ENCODE assay signal across 12 cellular contexts in the genomic region with DNA sequence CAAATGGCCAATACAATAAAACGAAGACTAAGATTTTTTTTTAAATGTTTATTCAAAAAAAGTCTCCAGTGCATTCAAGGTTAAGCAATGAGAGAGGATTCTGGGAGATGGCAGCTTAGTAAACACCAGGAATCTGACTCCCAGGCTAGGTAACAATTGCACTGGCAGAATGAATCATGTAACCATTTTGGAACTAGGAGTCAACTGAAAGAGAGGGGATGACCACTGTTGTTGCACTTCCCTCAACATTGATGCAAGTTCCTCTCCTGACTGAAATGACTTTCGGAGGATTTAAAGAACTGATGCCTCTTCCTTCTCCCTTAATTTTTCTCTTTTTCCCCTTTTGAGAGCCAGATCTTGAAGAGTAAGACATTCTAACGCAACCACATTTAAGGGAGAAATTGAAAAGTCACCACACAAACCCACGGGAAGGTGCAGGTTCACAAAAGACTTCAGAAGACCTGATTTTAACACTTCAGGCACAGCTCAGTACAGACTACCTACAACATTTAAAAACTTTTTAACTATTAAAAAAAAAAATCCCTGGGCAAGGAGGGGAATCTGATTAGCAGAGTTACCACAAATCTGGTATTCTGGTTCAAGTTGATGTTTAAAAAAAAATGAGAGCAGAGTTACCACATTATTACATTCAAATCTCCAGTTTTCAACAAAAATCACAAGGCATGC. TPM values are rescaled to one million over a fixed set of nuclear protein-coding genes. Genes with fewer than 3 reads are reported as not detected.
DNase-seq lines count a peak whose midpoint lies in the region; ATAC-seq and TF ChIP-seq lines count a peak whose summit lies in the region.
"Had no signal": no experiment of that assay in that cellular context is flagged by ENCODE, and none has a peak within 500 bp of the region (broad histone marks: within the 10 kb centered on the region; RNA-seq: fewer than 3 reads in every experiment).

No MANE protein-coding gene starts in this region.

- peaks cover 11% of the 10 kb centered on the region for H3K79me1 ChIP-seq in mesenchymal stem cell (replicated peaks; ENCODE audit: low read length, poor library complexity, severe bottlenecking)

- no peak for TF ChIP-seq EP300 in esophagus muscularis mucosa (IDR thresholded peaks at IDR 0.05)

- BruUV-seq in mammary epithelial cell (replicated peaks; lab: Mats Ljungman, UMichigan): no TSS peak

- no peak overlapping the region for H2AFZ ChIP-seq in mammary epithelial cell (ENCODE audit: low read depth, low read length)
- no peak overlapping the region for H2AFZ ChIP-seq in mesenchymal stem cell (ENCODE audit: low read depth, low read length)

- WGBS in mammary epithelial cell (ENCODE audit: low coverage, missing lambda C conversion rate): 94% methylated on average over 4 of the region's 4 CpGs
- 97% methylated on average over 3 of the region's 4 CpGs for WGBS in mesenchymal stem cell
- 80% methylated on average over 4 of the region's 4 CpGs for WGBS in esophagus muscularis mucosa

- no peaks in the 10 kb centered on the region for H3K9me3 Mint-ChIP-seq in CD14-positive monocyte
- H3K9me3 Mint-ChIP-seq: activated naive CD4-positive, alpha-beta T cell treated with anti-CD3 and anti-CD28 coated beads for 36 hours; CD8-positive, alpha-beta memory T cell had no signal

- H2BK15ac ChIP-seq in mesenchymal stem cell (ENCODE audit: low read depth, poor library complexity, severe bottlenecking): no peak overlapping the region

- no peak overlapping the region for H3K18ac ChIP-seq in mesenchymal stem cell (ENCODE audit: low read depth in 1 of 2, low read length in 2 of 2)

- H3K4me3 Mint-ChIP-seq in CD14-positive monocyte: peak overlapping the region; percentile 0 to 83
- H3K4me3 Mint-ChIP-seq: activated naive CD4-positive, alpha-beta T cell treated with anti-CD3 and anti-CD28 coated beads for 36 hours; CD8-positive, alpha-beta memory T cell had no signal

- H3K9ac ChIP-seq in mammary epithelial cell (ENCODE audit: insufficient read depth, low read length): no peak overlapping the region
- H3K9ac ChIP-seq in mesenchymal stem cell (ENCODE audit: low read length): no peak overlapping the region

- DNase-seq in CD14-positive monocyte (ENCODE audit: low spot score) (no peak), KBM-7 (peak; percentile 34), mammary epithelial cell (peak; percentile 29), mesenchymal stem cell (peak; percentile 14), esophagus muscularis mucosa (ENCODE audit: extremely low spot score) (no peak), AG08396 (ENCODE audit: low spot score) (no peak)
- no peak for DNase-seq in stimulated activated CD4-positive, alpha-beta T cell treated with anti-CD3 and anti-CD28 coated beads, Interleukin-2, amount 100 ng/mL, for 24 hours
- DNase-seq: activated CD4-positive, alpha-beta T cell treated with anti-CD3 and anti-CD28 coated beads for 4 hours; activated naive CD4-positive, alpha-beta T cell treated with anti-CD3 and anti-CD28 coated beads for 36 hours; CD8-positive, alpha-beta memory T cell; stimulated activated CD4-positive, alpha-beta T cell treated with anti-CD3 and anti-CD28 coated beads, Interleukin-1b, Interleukin-23, amount 100 ng/mL, for 48 hours had no signal

- CTCF ChIA-PET in mammary epithelial cell (lab: Charles Lee; ENCODE audit: low non-redundant PET): no interaction called here

- H3K4me3 ChIP-seq in mammary epithelial cell (replicated peaks in 1 of 3; ENCODE audit: insufficient read depth in 1 of 3, low read depth in 2 of 3, low read length in 3 of 3) (no peak overlapping the region), mesenchymal stem cell (ENCODE audit: insufficient read depth in 1 of 2, low read depth in 1 of 2, low read length in 2 of 2) (no peak overlapping the region), esophagus muscularis mucosa (no peak overlapping the region)

- H3K36me3 ChIP-seq in mammary epithelial cell (ENCODE audit: insufficient read depth, low read length) (no peaks in the 10 kb centered on the region), mesenchymal stem cell (ENCODE audit: control insufficient read depth in 1 of 2, insufficient read depth in 2 of 2, low read depth in 1 of 2, low read length in 2 of 2) (peaks cover 0 to 10% of the 10 kb centered on the region in 2 experiments), esophagus muscularis mucosa (peaks cover 0 to 24% (median 3%) of the 10 kb centered on the region in 4 donors)

- in situ Hi-C loops in KBM-7 (cut with MboI; ENCODE audit: low pct_unique_long_range_greater_than_20kb, low sequenced_read_pairs): no loop called here
- in situ Hi-C loops in mammary epithelial cell (cut with MboI; ENCODE audit: low sequenced_read_pairs in 2 of 2): no loop called here

- TF ChIP-seq POLR2A in esophagus muscularis mucosa (IDR thresholded peaks at IDR 0.05; ENCODE audit: low read depth): no peak

- H3K4me1 Mint-ChIP-seq in CD14-positive monocyte: peaks cover 36% of the 10 kb centered on the region

- TF ChIP-seq CTCF in CD14-positive monocyte (IDR thresholded peaks at IDR 0.05) (no peak), mammary epithelial cell (conservative IDR thresholded peaks at IDR 0.05 in 1 of 2, IDR thresholded peaks at IDR 0.05 in 1 of 2; ENCODE audit: extremely low read depth in 1 of 2, insufficient read depth in 1 of 2, low read depth in 1 of 2, low read length in 2 of 2) (no peak), esophagus muscularis mucosa (IDR thresholded peaks at IDR 0.05) (no peak)

- H2BK5ac ChIP-seq in mesenchymal stem cell (ENCODE audit: low read depth, low read length, poor library complexity, severe bottlenecking): no peak overlapping the region

- intact Hi-C loops in CD14-positive monocyte (cut with micrococcal nuclease) (no loop called here), mammary epithelial cell (cut with micrococcal nuclease) (no loop called here), esophagus muscularis mucosa (cut with DNase I) (no loop called here)

- no peaks in the 10 kb centered on the region for H3K27me3 Mint-ChIP-seq in CD14-positive monocyte (ENCODE audit: low read depth in 3 of 3)
- H3K27me3 Mint-ChIP-seq: CD8-positive, alpha-beta memory T cell had no signal

- no peaks in the 10 kb centered on the region for H3K9me3 ChIP-seq in mammary epithelial cell (replicated peaks; ENCODE audit: insufficient read depth, low read length)
- H3K9me3 ChIP-seq in mesenchymal stem cell (ENCODE audit: control insufficient read depth, low read length): no peaks in the 10 kb centered on the region
- no peaks in the 10 kb centered on the region for H3K9me3 ChIP-seq in esophagus muscularis mucosa

- peaks cover 2% of the 10 kb centered on the region for H4K20me1 ChIP-seq in mammary epithelial cell (ENCODE audit: insufficient read depth, low read length)

- H3K4me2 ChIP-seq in mammary epithelial cell (ENCODE audit: insufficient read depth, low read depth, low read length) (no peak overlapping the region), mesenchymal stem cell (ENCODE audit: low read length, poor library complexity, severe bottlenecking) (no peak overlapping the region)

- no peak overlapping the region for H4K91ac ChIP-seq in mesenchymal stem cell (ENCODE audit: low read length)

- dilution Hi-C loops in mammary epithelial cell (cut with HindIII; ENCODE audit: low sequenced_read_pairs): no loop called here

- peaks cover 14% of the 10 kb centered on the region for H3K79me2 ChIP-seq in mammary epithelial cell (ENCODE audit: insufficient read depth, low read length)

- peaks cover 7 to 16% of the 10 kb centered on the region in 2 donors for H3K36me3 Mint-ChIP-seq in CD14-positive monocyte

- H3K14ac ChIP-seq in mesenchymal stem cell (ENCODE audit: low read length in 2 of 2): no peak overlapping the region

- H3K27ac Mint-ChIP-seq in CD14-positive monocyte: peak overlapping the region; percentile 77 to 89 (median 84)
- H3K27ac Mint-ChIP-seq: activated naive CD4-positive, alpha-beta T cell treated with anti-CD3 and anti-CD28 coated beads for 36 hours had no signal

- no peak for ATAC-seq in GM21737 (IDR thresholded peaks at IDR 0.05; ENCODE audit: unreplicated experiment)

- H3K4ac ChIP-seq in mesenchymal stem cell (ENCODE audit: low read depth in 1 of 2, low read length in 2 of 2): no peak overlapping the region

- H3K23ac ChIP-seq in mesenchymal stem cell (ENCODE audit: low read length in 2 of 2): no peak overlapping the region

- H2BK120ac ChIP-seq in mesenchymal stem cell (ENCODE audit: low read depth, low read length): no peak overlapping the region

- H2BK12ac ChIP-seq in mesenchymal stem cell (ENCODE audit: low read length in 2 of 2): no peak overlapping the region

- no peaks in the 10 kb centered on the region for H3K4me1 ChIP-seq in mammary epithelial cell (ENCODE audit: insufficient read depth, low read length)
- H3K4me1 ChIP-seq in mesenchymal stem cell (ENCODE audit: control insufficient read depth, insufficient read depth, low read depth, low read length): no peaks in the 10 kb centered on the region
- H3K4me1 ChIP-seq in esophagus muscularis mucosa: peaks cover 8 to 13% (median 9%) of the 10 kb centered on the region in 4 donors

- no peak overlapping the region for H4K8ac ChIP-seq in mesenchymal stem cell (ENCODE audit: low read length)

- H2AK5ac ChIP-seq in mesenchymal stem cell (ENCODE audit: low read length, severe bottlenecking): no peak overlapping the region

- H3K27me3 ChIP-seq in mammary epithelial cell (ENCODE audit: insufficient read depth, low read length) (no peaks in the 10 kb centered on the region), mesenchymal stem cell (ENCODE audit: control insufficient read depth in 1 of 2, insufficient read depth in 1 of 2, low read length in 2 of 2) (no peaks in the 10 kb centered on the region), esophagus muscularis mucosa (no peaks in the 10 kb centered on the region)

- no peak overlapping the region for H3K27ac ChIP-seq in mammary epithelial cell (ENCODE audit: insufficient read depth, low read depth, low read length)
- H3K27ac ChIP-seq in mesenchymal stem cell (ENCODE audit: low read length, poor library complexity, severe bottlenecking): no peak overlapping the region
- H3K27ac ChIP-seq in esophagus muscularis mucosa (replicated peaks in 1 of 4): no peak overlapping the region

RNA-seq across cellular contexts. Expression of gene FCHSD2, which starts 56.8 kb away (rescaled TPM):
- polyA plus RNA-seq in CD14-positive monocyte: 10 to 100 TPM; 14.5 to 16.6 TPM
- 10 to 100 TPM in 1 of 2 donors, 1 to 10 TPM in 1; 6.0 to 37.2 TPM for total RNA-seq in mammary epithelial cell
- polyA plus RNA-seq in mammary epithelial cell: 11.7 TPM
- polyA minus RNA-seq in mammary epithelial cell: 9.5 TPM
- polyA plus RNA-seq in mesenchymal stem cell (2013, experiment 1 of 2): 12.8 TPM
- polyA plus RNA-seq in mesenchymal stem cell (2013, experiment 2 of 2): 11.6 TPM
- 10 to 100 TPM; 20.4 to 42.4 (median 26.4) TPM for total RNA-seq in esophagus muscularis mucosa

Comparison
In these comparisons a context has a peak if more than half of its experiments do, and no peak if none do; other contexts are left out.
1. DNase-seq: peak in KBM-7 (single experiment), mammary epithelial cell (single experiment) and mesenchymal stem cell (single experiment); none in CD14-positive monocyte (single experiment), esophagus muscularis mucosa (single experiment), AG08396 (single experiment) and stimulated activated CD4-positive, alpha-beta T cell treated with anti-CD3 and anti-CD28 coated beads, Interleukin-2, amount 100 ng/mL, for 24 hours (0 of 2).